Comparison of ENCODE assay signal across 1 cellular context in genomic region chr11:74018331-74019005, GRCh38.
A peak's percentile ranks its signal among the peaks of the same experiment; 100 is the strongest.
TF ChIP-seq lines count a peak whose summit lies in the region.

No MANE protein-coding gene starts in this region.

TF ChIP-seq in HepG2, 621 proteins besides CTCF, POLR2A, EP300 and RAD21 (continued from another document and continues in another):
- TF ChIP-seq, protein P1, sequence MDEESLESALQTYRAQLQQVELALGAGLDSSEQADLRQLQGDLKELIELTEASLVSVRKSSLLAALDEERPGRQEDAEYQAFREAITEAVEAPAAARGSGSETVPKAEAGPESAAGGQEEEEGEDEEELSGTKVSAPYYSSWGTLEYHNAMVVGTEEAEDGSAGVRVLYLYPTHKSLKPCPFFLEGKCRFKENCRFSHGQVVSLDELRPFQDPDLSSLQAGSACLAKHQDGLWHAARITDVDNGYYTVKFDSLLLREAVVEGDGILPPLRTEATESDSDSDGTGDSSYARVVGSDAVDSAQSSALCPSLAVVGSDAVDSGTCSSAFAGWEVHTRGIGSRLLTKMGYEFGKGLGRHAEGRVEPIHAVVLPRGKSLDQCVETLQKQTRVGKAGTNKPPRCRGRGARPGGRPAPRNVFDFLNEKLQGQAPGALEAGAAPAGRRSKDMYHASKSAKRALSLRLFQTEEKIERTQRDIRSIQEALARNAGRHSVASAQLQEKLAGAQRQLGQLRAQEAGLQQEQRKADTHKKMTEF (CRISPR knock-in tag; IDR thresholded peaks at IDR 0.05) = peak; percentile 75
- TF ChIP-seq CREM (IDR thresholded peaks at IDR 0.05) (peak; percentile 45), CREM (CRISPR knock-in tag; IDR thresholded peaks at IDR 0.05) (no peak), ZNF205 (CRISPR knock-in tag; IDR thresholded peaks at IDR 0.05) (peak; percentile 70), ZNF318 (CRISPR knock-in tag; IDR thresholded peaks at IDR 0.05) (no peak), NAIF1 (CRISPR knock-in tag; IDR thresholded peaks at IDR 0.05; ENCODE audit: borderline replicate concordance) (0 out of 2 replicates have a peak, but pooled peaks have one; percentile 24), PLRG1 (conservative IDR thresholded peaks at IDR 0.05) (no peak), DZIP1 (CRISPR knock-in tag; IDR thresholded peaks at IDR 0.05) (no peak), RBM39 (IDR thresholded peaks at IDR 0.05; ENCODE audit: low read depth, low read length, poor library complexity, severe bottlenecking) (no peak), ZNF17 (CRISPR knock-in tag; IDR thresholded peaks at IDR 0.05) (no peak), ZNF577 (CRISPR knock-in tag; IDR thresholded peaks at IDR 0.05; ENCODE audit: borderline replicate concordance, low read depth) (no peak), ZBTB26 (CRISPR knock-in tag; IDR thresholded peaks at IDR 0.05; ENCODE audit: borderline replicate concordance) (no peak), STAT5B (CRISPR knock-in tag; IDR thresholded peaks at IDR 0.05) (no peak), SP140L (CRISPR knock-in tag; IDR thresholded peaks at IDR 0.05; ENCODE audit: borderline replicate concordance) (no peak), ZNF704 (CRISPR knock-in tag; IDR thresholded peaks at IDR 0.05; ENCODE audit: borderline replicate concordance) (peak; percentile 23; the same call in 1 of the 2 replicates), RARA (CRISPR knock-in tag; IDR thresholded peaks at IDR 0.05) (peak; percentile 73), RNF2 (conservative IDR thresholded peaks at IDR 0.05; ENCODE audit: low read depth) (no peak; the same call in 1 of the 2 replicates), ZNF709 (CRISPR knock-in tag; IDR thresholded peaks at IDR 0.05) (0 out of 2 replicates have a peak, but pooled peaks have one; percentile 52), KDM4B (CRISPR knock-in tag; IDR thresholded peaks at IDR 0.05) (no peak), DR1 (CRISPR knock-in tag; IDR thresholded peaks at IDR 0.05) (no peak), SSRP1 (CRISPR knock-in tag; IDR thresholded peaks at IDR 0.05) (no peak), ZNF407 (CRISPR knock-in tag; IDR thresholded peaks at IDR 0.05; ENCODE audit: not compliant biosample characterization) (no peak)
- TF ChIP-seq, protein P2, sequence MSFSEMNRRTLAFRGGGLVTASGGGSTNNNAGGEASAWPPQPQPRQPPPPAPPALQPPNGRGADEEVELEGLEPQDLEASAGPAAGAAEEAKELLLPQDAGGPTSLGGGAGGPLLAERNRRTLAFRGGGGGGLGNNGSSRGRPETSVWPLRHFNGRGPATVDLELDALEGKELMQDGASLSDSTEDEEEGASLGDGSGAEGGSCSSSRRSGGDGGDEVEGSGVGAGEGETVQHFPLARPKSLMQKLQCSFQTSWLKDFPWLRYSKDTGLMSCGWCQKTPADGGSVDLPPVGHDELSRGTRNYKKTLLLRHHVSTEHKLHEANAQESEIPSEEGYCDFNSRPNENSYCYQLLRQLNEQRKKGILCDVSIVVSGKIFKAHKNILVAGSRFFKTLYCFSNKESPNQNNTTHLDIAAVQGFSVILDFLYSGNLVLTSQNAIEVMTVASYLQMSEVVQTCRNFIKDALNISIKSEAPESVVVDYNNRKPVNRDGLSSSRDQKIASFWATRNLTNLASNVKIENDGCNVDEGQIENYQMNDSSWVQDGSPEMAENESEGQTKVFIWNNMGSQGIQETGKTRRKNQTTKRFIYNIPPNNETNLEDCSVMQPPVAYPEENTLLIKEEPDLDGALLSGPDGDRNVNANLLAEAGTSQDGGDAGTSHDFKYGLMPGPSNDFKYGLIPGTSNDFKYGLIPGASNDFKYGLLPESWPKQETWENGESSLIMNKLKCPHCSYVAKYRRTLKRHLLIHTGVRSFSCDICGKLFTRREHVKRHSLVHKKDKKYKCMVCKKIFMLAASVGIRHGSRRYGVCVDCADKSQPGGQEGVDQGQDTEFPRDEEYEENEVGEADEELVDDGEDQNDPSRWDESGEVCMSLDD (CRISPR knock-in tag; IDR thresholded peaks at IDR 0.05; ENCODE audit: borderline replicate concordance) = peak; percentile 66; the same call in 1 of the 2 replicates
- TF ChIP-seq, protein P3, sequence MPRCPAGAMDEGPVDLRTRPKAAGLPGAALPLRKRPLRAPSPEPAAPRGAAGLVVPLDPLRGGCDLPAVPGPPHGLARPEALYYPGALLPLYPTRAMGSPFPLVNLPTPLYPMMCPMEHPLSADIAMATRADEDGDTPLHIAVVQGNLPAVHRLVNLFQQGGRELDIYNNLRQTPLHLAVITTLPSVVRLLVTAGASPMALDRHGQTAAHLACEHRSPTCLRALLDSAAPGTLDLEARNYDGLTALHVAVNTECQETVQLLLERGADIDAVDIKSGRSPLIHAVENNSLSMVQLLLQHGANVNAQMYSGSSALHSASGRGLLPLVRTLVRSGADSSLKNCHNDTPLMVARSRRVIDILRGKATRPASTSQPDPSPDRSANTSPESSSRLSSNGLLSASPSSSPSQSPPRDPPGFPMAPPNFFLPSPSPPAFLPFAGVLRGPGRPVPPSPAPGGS (CRISPR knock-in tag; IDR thresholded peaks at IDR 0.05) = no peak
